1 cellular context compared by ENCODE assay signal in the genomic region with DNA sequence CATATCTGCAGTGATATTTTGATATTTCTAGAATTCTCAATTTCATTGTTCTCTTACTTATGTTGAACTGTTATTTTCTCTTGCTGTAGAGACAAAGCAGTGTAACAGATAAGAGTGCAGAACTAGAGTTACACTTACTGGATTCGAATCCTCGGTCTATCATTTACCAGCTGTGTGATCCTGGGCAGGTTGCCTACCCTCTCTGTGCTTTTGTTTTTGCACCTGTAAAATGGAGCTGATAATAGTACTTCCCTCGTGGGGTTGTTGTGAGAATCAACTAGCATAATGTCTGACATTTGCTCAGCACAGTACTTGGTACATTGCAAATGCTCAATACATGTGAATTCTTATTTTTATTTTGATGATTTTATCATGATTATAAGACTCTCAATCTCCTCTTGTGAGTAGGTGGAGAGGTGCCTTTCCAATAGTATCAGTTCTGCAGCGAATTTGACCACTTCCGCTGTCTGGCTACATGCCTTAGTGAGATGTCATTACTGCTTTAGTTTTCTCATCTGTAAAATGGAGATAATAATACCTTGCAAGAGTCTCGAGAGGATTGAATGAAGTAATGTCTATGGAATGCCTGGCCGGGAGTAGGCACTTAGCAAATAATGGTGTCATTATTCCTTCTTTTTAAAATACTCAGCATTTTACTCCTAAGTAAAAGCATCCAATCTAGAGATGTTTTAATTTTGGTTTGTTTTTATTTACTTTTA.
TF ChIP-seq lines count a peak whose summit lies in the region.

No MANE protein-coding gene starts in this region.

TF ChIP-seq in A549, 52 proteins besides CTCF, POLR2A, EP300 and RAD21 (continued from another document):
- TF ChIP-seq HDAC2 (IDR thresholded peaks at IDR 0.05) (no peak), KDM1A (IDR thresholded peaks at IDR 0.05; ENCODE audit: low read depth) (peak; percentile 33; the same call in 1 of the 2 replicates), MYC (IDR thresholded peaks at IDR 0.05; ENCODE audit: borderline replicate concordance, low read length) (no peak), FOXS1 (CRISPR knock-in tag; IDR thresholded peaks at IDR 0.05) (no peak), NPAS2 (CRISPR knock-in tag; IDR thresholded peaks at IDR 0.05; ENCODE audit: borderline replicate concordance) (no peak), CEBPB (IDR thresholded peaks at IDR 0.05) (no peak), ZC3H11A (IDR thresholded peaks at IDR 0.05) (no peak)
- TF ChIP-seq, protein P1, sequence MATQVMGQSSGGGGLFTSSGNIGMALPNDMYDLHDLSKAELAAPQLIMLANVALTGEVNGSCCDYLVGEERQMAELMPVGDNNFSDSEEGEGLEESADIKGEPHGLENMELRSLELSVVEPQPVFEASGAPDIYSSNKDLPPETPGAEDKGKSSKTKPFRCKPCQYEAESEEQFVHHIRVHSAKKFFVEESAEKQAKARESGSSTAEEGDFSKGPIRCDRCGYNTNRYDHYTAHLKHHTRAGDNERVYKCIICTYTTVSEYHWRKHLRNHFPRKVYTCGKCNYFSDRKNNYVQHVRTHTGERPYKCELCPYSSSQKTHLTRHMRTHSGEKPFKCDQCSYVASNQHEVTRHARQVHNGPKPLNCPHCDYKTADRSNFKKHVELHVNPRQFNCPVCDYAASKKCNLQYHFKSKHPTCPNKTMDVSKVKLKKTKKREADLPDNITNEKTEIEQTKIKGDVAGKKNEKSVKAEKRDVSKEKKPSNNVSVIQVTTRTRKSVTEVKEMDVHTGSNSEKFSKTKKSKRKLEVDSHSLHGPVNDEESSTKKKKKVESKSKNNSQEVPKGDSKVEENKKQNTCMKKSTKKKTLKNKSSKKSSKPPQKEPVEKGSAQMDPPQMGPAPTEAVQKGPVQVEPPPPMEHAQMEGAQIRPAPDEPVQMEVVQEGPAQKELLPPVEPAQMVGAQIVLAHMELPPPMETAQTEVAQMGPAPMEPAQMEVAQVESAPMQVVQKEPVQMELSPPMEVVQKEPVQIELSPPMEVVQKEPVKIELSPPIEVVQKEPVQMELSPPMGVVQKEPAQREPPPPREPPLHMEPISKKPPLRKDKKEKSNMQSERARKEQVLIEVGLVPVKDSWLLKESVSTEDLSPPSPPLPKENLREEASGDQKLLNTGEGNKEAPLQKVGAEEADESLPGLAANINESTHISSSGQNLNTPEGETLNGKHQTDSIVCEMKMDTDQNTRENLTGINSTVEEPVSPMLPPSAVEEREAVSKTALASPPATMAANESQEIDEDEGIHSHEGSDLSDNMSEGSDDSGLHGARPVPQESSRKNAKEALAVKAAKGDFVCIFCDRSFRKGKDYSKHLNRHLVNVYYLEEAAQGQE (IDR thresholded peaks at IDR 0.05) = no peak
